In genomic region chr11:126062679-126063509, GRCh38 we compare ENCODE assay signal across 8 cellular contexts. TPM values are rescaled to one million over a fixed set of nuclear protein-coding genes. Genes with fewer than 3 reads are reported as not detected.
DNase-seq lines count a peak whose midpoint lies in the region; ATAC-seq lines count a peak whose summit lies in the region.

Gene CDON, minus strand, starts transcription at chr11:126062866. Its CDS starts 39,390 bp downstream, at chr11:126023476.

- H3K27me3 Mint-ChIP-seq in activated T-helper 2 cell treated with anti-CD3 and anti-CD28 coated beads, Interferon-gamma antibody, Interleukin-2, Interleukin-4, amounts not matched to agents 10 μg/mL and 5 μg/mL and 100 μg/mL, durations not matched to agents 14 hours and 24 hours and 36 hours (ENCODE audit: low read depth) = peaks cover 46% of the 10 kb centered on the region
- peaks cover 26 to 46% of the 10 kb centered on the region in 2 donors for H3K27me3 Mint-ChIP-seq in natural killer cell treated with Interleukin-12 subunit alpha and Interleukin-12 subunit beta and Interleukin-15 and Interleukin-18, amount 100 ng/mL, for 72 hours

- no peaks in the 10 kb centered on the region for H3K9me3 Mint-ChIP-seq in activated T-helper 2 cell treated with anti-CD3 and anti-CD28 coated beads, Interferon-gamma antibody, Interleukin-2, Interleukin-4, amounts not matched to agents 10 μg/mL and 5 μg/mL and 100 μg/mL, durations not matched to agents 14 hours and 24 hours and 36 hours
- no peaks in the 10 kb centered on the region for H3K9me3 Mint-ChIP-seq in natural killer cell treated with Interleukin-12 subunit alpha and Interleukin-12 subunit beta and Interleukin-15 and Interleukin-18, amount 100 ng/mL, for 72 hours

- H3K4me1 Mint-ChIP-seq in activated T-helper 2 cell treated with anti-CD3 and anti-CD28 coated beads, Interferon-gamma antibody, Interleukin-2, Interleukin-4, amounts not matched to agents 10 μg/mL and 5 μg/mL and 100 μg/mL, durations not matched to agents 14 hours and 24 hours and 36 hours (ENCODE audit: low read depth) = peaks cover 13% of the 10 kb centered on the region
- H3K4me1 Mint-ChIP-seq in natural killer cell treated with Interleukin-12 subunit alpha and Interleukin-12 subunit beta and Interleukin-15 and Interleukin-18, amount 100 ng/mL, for 72 hours (ENCODE audit: low read depth in 2 of 2) = peaks cover 5% of the 10 kb centered on the region in 2 donors

- ATAC-seq in natural killer cell treated with Interleukin-12 subunit alpha and Interleukin-12 subunit beta and Interleukin-15 and Interleukin-18, amount 100 ng/mL, for 72 hours = peak; percentile 97 to 98

- intact Hi-C loops in activated T-helper 2 cell treated with anti-CD3 and anti-CD28 coated beads, Interferon-gamma antibody, Interleukin-2, Interleukin-4, amounts not matched to agents 10 μg/mL and 5 μg/mL and 100 μg/mL, durations not matched to agents 14 hours and 24 hours and 36 hours (cut with micrococcal nuclease) = loop anchor here (1.0 to 5.0 kb wide), 5 partner anchors 49 to 206 kb away; partner anchors contain the start of genes FAM118B, FOXRED1, PUS3 and RPUSD4

- DNase-seq in Daoy (ENCODE audit: low read depth) (peak; percentile 97), H7 (peak; percentile 100), LoVo (ENCODE audit: low spot score) (peak; percentile 97), RPMI8226 (peak; percentile 93), fibroblast of peridontal ligament (ENCODE audit: extremely low read depth) (peak; percentile 87)
- DNase-seq in activated T-helper 2 cell treated with anti-CD3 and anti-CD28 coated beads, Interferon-gamma antibody, Interleukin-2, Interleukin-4, amounts not matched to agents 10 μg/mL and 5 μg/mL and 100 μg/mL, durations not matched to agents 14 hours and 24 hours and 36 hours (ENCODE audit: low spot score) = peak; percentile 90
- peak; percentile 91 for DNase-seq in natural killer cell treated with Interleukin-12 subunit alpha and Interleukin-12 subunit beta and Interleukin-15 and Interleukin-18, amount 100 ng/mL, for 72 hours (ENCODE audit: low spot score)
- DNase-seq in stimulated activated naive CD4-positive, alpha-beta T cell (lab: John Stamatoyannopoulos, UW) = peak; percentile 87 to 99 (median 92)

- no peaks in the 10 kb centered on the region for H3K36me3 Mint-ChIP-seq in activated T-helper 2 cell treated with anti-CD3 and anti-CD28 coated beads, Interferon-gamma antibody, Interleukin-2, Interleukin-4, amounts not matched to agents 10 μg/mL and 5 μg/mL and 100 μg/mL, durations not matched to agents 14 hours and 24 hours and 36 hours (ENCODE audit: low read depth)
- H3K36me3 Mint-ChIP-seq in natural killer cell treated with Interleukin-12 subunit alpha and Interleukin-12 subunit beta and Interleukin-15 and Interleukin-18, amount 100 ng/mL, for 72 hours = no peaks in the 10 kb centered on the region

- H3K27me3 ChIP-seq in H7 (ENCODE audit: control insufficient read depth, insufficient read depth, low read length) = no peaks in the 10 kb centered on the region; the same call in 1 of the 2 replicates

- no peaks in the 10 kb centered on the region for H3K36me3 ChIP-seq in H7 (replicated peaks; ENCODE audit: control insufficient read depth, insufficient read depth, low read length)

- peak within 1 kb of the TSS; percentile 97 for H3K27ac Mint-ChIP-seq in activated T-helper 2 cell treated with anti-CD3 and anti-CD28 coated beads, Interferon-gamma antibody, Interleukin-2, Interleukin-4, amounts not matched to agents 10 μg/mL and 5 μg/mL and 100 μg/mL, durations not matched to agents 14 hours and 24 hours and 36 hours
- peak within 1 kb of the TSS; percentile 74 to 81 for H3K27ac Mint-ChIP-seq in natural killer cell treated with Interleukin-12 subunit alpha and Interleukin-12 subunit beta and Interleukin-15 and Interleukin-18, amount 100 ng/mL, for 72 hours

- H3K4me3 ChIP-seq in H7 (ENCODE audit: insufficient read depth, low read depth, low read length) = peak within 1 kb of the TSS; percentile 68

- peak within 1 kb of the TSS; percentile 81 for H3K4me3 Mint-ChIP-seq in activated T-helper 2 cell treated with anti-CD3 and anti-CD28 coated beads, Interferon-gamma antibody, Interleukin-2, Interleukin-4, amounts not matched to agents 10 μg/mL and 5 μg/mL and 100 μg/mL, durations not matched to agents 14 hours and 24 hours and 36 hours (ENCODE audit: low read depth)
- H3K4me3 Mint-ChIP-seq in natural killer cell treated with Interleukin-12 subunit alpha and Interleukin-12 subunit beta and Interleukin-15 and Interleukin-18, amount 100 ng/mL, for 72 hours = peak within 1 kb of the TSS; percentile 84

RNA-seq across cellular contexts. Expression of gene CDON, which starts in this region (rescaled TPM):
- 2.1 and 2.8 TPM in 2 replicates for total RNA-seq in Daoy (2014; rRNA removed; shearing (Covaris generic))
- 22.7 and 31.5 TPM in 2 replicates for total RNA-seq in H7 (2014; rRNA removed; shearing (Covaris generic))
- total RNA-seq in activated T-helper 2 cell treated with anti-CD3 and anti-CD28 coated beads, Interferon-gamma antibody, Interleukin-2, Interleukin-4, amounts not matched to agents 10 μg/mL and 5 μg/mL and 100 μg/mL, durations not matched to agents 14 hours and 24 hours and 36 hours = 3.2 and 3.5 TPM in 2 replicates
- total RNA-seq in natural killer cell treated with Interleukin-12 subunit alpha and Interleukin-12 subunit beta and Interleukin-15 and Interleukin-18, amount 100 ng/mL, for 72 hours = 1 to 10 TPM in 1 of 2 donors, under 1 TPM in 1; 0.59 to 2.1 TPM

Comparison
In these comparisons a context has a peak if more than half of its experiments do, and no peak if none do; other contexts are left out.
1. Peak in every context shown above with its lines: DNase-seq, ATAC-seq and H3K4me3 ChIP-seq.